ENCODE assay signal across 20 cellular contexts in genomic region chr10:47176903-47177860, GRCh38.
DNase-seq lines count a peak whose midpoint lies in the region; ATAC-seq and TF ChIP-seq lines count a peak whose summit lies in the region.
"Had no signal": no experiment of that assay in that cellular context is flagged by ENCODE, and none has a peak within 500 bp of the region (broad histone marks: within the 10 kb centered on the region; RNA-seq: fewer than 3 reads in every experiment).

No MANE protein-coding gene starts in this region.

- H3K36me3 Mint-ChIP-seq in activated T-helper 17 cell treated with anti-CD3 and anti-CD28 coated beads, Interleukin-2, amount 50 U/mL, for 72 hours (ENCODE audit: low read depth): no peaks in the 10 kb centered on the region
- H3K36me3 Mint-ChIP-seq: activated naive CD4-positive, alpha-beta T cell treated with anti-CD3 and anti-CD28 coated beads, Interleukin-2, amount 50 U/mL, for 24 hours had no signal

- 79 to 92% methylated on average over 7 to 8 of the region's 8 CpGs for WGBS in esophagus squamous epithelium, 2 donors

- no peak overlapping the region for H3K4me3 Mint-ChIP-seq in activated T-helper 17 cell treated with anti-CD3 and anti-CD28 coated beads, Interleukin-2, amount 50 U/mL, for 72 hours
- H3K4me3 Mint-ChIP-seq: activated naive CD4-positive, alpha-beta T cell treated with anti-CD3 and anti-CD28 coated beads, Interleukin-2, amount 50 U/mL, for 24 hours; nephron progenitor cell had no signal

- H3K27me3 ChIP-seq in left lung (no peaks in the 10 kb centered on the region), gastrocnemius medialis (no peaks in the 10 kb centered on the region), esophagus squamous epithelium (peaks cover 0 to 7% (median 0%) of the 10 kb centered on the region in 4 donors)
- H3K27me3 ChIP-seq: body of pancreas, colonic mucosa, SJCRH30 had no signal

- H3K27ac Mint-ChIP-seq in activated T-helper 17 cell treated with anti-CD3 and anti-CD28 coated beads, Interleukin-2, amount 50 U/mL, for 72 hours: no peak overlapping the region
- H3K27ac Mint-ChIP-seq: nephron progenitor cell had no signal

- no peak overlapping the region for H3K27ac ChIP-seq in left lung
- H3K27ac ChIP-seq in gastrocnemius medialis: no peak overlapping the region
- H3K27ac ChIP-seq in esophagus squamous epithelium: no peak overlapping the region
- H3K27ac ChIP-seq: body of pancreas, colonic mucosa, prostate gland, SJCRH30 had no signal

- H3K4me1 Mint-ChIP-seq in activated T-helper 17 cell treated with anti-CD3 and anti-CD28 coated beads, Interleukin-2, amount 50 U/mL, for 72 hours: no peaks in the 10 kb centered on the region

- TF ChIP-seq POLR2A in gastrocnemius medialis (IDR thresholded peaks at IDR 0.05) (no peak), esophagus squamous epithelium (IDR thresholded peaks at IDR 0.05) (no peak)

- H3K9me3 ChIP-seq in left lung (no peaks in the 10 kb centered on the region), gastrocnemius medialis (no peaks in the 10 kb centered on the region), esophagus squamous epithelium (no peaks in the 10 kb centered on the region)
- H3K9me3 ChIP-seq: body of pancreas, colonic mucosa, prostate gland, SJCRH30 had no signal

- in situ Hi-C loops in gastrocnemius medialis (cut with MboI; ENCODE audit: low sequenced_read_pairs in 4 of 4): no loop called here

- peak; percentile 88 for DNase-seq in AG09319 (ENCODE audit: extremely low read depth, low read depth)
- DNase-seq in GM03348 (ENCODE audit: low spot score): peak; percentile 36
- DNase-seq in left lung: no peak
- no peak for DNase-seq in SIG-M5 (lab: John Stamatoyannopoulos, UW)
- no peak for DNase-seq in gastrocnemius medialis
- no peak for DNase-seq in activated CD4-positive, alpha-beta T cell treated with anti-CD3 and anti-CD28 coated beads, Interleukin-2, amount 50 U/mL, for 4 hours
- no peak for DNase-seq in esophagus squamous epithelium (lab: John Stamatoyannopoulos, UW)
- DNase-seq: activated CD4-positive, alpha-beta T cell treated with anti-CD3 and anti-CD28 coated beads, Interleukin-2, amount 50 U/mL, for 48 hours; activated T-cell treated with anti-CD3 and anti-CD28 coated beads, Interleukin-2, amount 50 U/mL, for 1 hour; body of pancreas; colonic mucosa; left cardiac atrium; NCI-H1417; nephron progenitor cell; PC-3; SJCRH30; stimulated activated CD4-positive, alpha-beta T cell treated with anti-CD3 and anti-CD28 coated beads, Interleukin-2, amount 100 ng/mL, for 24 hours had no signal

- intact Hi-C loops in left lung (cut with DNase I) (no loop called here), gastrocnemius medialis (cut with DNase I; ENCODE audit: low total_unique reads) (no loop called here), esophagus squamous epithelium (cut with DNase I) (no loop called here)

- H3K4me1 ChIP-seq in left lung: no peaks in the 10 kb centered on the region
- peaks cover 0 to 3% of the 10 kb centered on the region in 2 donors for H3K4me1 ChIP-seq in gastrocnemius medialis
- no peaks in the 10 kb centered on the region for H3K4me1 ChIP-seq in esophagus squamous epithelium
- H3K4me1 ChIP-seq: colonic mucosa, prostate gland, SJCRH30 had no signal

- no peaks in the 10 kb centered on the region for H3K27me3 Mint-ChIP-seq in activated T-helper 17 cell treated with anti-CD3 and anti-CD28 coated beads, Interleukin-2, amount 50 U/mL, for 72 hours
- H3K27me3 Mint-ChIP-seq: activated naive CD4-positive, alpha-beta T cell treated with anti-CD3 and anti-CD28 coated beads, Interleukin-2, amount 50 U/mL, for 24 hours had no signal

- no peaks in the 10 kb centered on the region for H3K9me3 Mint-ChIP-seq in activated T-helper 17 cell treated with anti-CD3 and anti-CD28 coated beads, Interleukin-2, amount 50 U/mL, for 72 hours

- H3K4me3 ChIP-seq in left lung (no peak overlapping the region), gastrocnemius medialis (no peak overlapping the region), esophagus squamous epithelium (no peak overlapping the region)
- H3K4me3 ChIP-seq: body of pancreas, colonic mucosa, prostate gland, SJCRH30 had no signal

- peak; percentile 39 for ATAC-seq in activated T-helper 17 cell treated with anti-CD3 and anti-CD28 coated beads, Interleukin-2, amount 50 U/mL, for 72 hours (replicated peaks)
- ATAC-seq in left lung (peak; percentile 19), gastrocnemius medialis (no peak)
- ATAC-seq: body of pancreas, left cardiac atrium, PC-3 had no signal

- TF ChIP-seq CTCF in AG09319 (IDR thresholded peaks at IDR 0.05; ENCODE audit: low read depth, low read length) (no peak), left lung (IDR thresholded peaks at IDR 0.05) (no peak), gastrocnemius medialis (IDR thresholded peaks at IDR 0.05 in 4 of 5, conservative IDR thresholded peaks at IDR 0.05 in 1 of 5) (no peak), esophagus squamous epithelium (IDR thresholded peaks at IDR 0.05) (no peak)

- H3K36me3 ChIP-seq in left lung (no peaks in the 10 kb centered on the region), gastrocnemius medialis (no peaks in the 10 kb centered on the region), esophagus squamous epithelium (no peaks in the 10 kb centered on the region)
- H3K36me3 ChIP-seq: colonic mucosa, prostate gland, SJCRH30 had no signal

Comparison
In these comparisons a context has a peak if more than half of its experiments do, and no peak if none do; other contexts are left out.
1. DNase-seq: peak in AG09319 (single experiment) and GM03348 (single experiment); none in left lung (0 of 2), SIG-M5 (single experiment), gastrocnemius medialis (0 of 2), activated CD4-positive, alpha-beta T cell treated with anti-CD3 and anti-CD28 coated beads, Interleukin-2, amount 50 U/mL, for 4 hours (0 of 2) and esophagus squamous epithelium (single experiment).
2. ATAC-seq: peak in activated T-helper 17 cell treated with anti-CD3 and anti-CD28 coated beads, Interleukin-2, amount 50 U/mL, for 72 hours (single experiment) and left lung (single experiment); none in gastrocnemius medialis (0 of 2).